ENCODE assay signal across 13 cellular contexts in the genomic region with DNA sequence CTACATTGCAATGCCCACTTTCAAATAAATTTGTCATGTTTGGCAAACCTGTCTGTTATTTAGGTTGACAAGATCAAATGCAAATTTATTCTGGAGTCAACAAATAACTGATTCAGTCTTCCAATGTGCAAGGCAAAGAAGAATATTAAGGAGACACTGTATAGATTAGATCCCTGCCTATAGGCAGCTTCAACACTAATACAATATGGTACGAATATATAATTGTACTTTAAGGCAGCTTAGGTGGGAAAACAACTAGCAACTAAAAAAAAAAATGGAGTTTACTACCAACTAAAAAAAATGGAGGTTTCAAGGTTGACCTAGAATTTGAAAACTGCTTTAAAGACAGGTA. TPM values are rescaled to one million over a fixed set of nuclear protein-coding genes. Genes with fewer than 3 reads are reported as not detected.
DNase-seq lines count a peak whose midpoint lies in the region; ATAC-seq and TF ChIP-seq lines count a peak whose summit lies in the region.
"Had no signal": no experiment of that assay in that cellular context is flagged by ENCODE, and none has a peak within 500 bp of the region (broad histone marks: within the 10 kb centered on the region; RNA-seq: fewer than 3 reads in every experiment).

No MANE protein-coding gene starts in this region.

- H3K27ac Mint-ChIP-seq in activated CD4-positive, alpha-beta T cell treated with anti-CD3 and anti-CD28 coated beads, Interleukin-2, amount 10 ng/mL, durations not matched to agents 24 days and 14 days: peak overlapping the region; percentile 88

- no peaks in the 10 kb centered on the region for H3K36me3 ChIP-seq in OCI-LY7 (ENCODE audit: insufficient read depth, low read length)
- no peaks in the 10 kb centered on the region for H3K36me3 ChIP-seq in ectodermal cell (ENCODE audit: control insufficient read depth, insufficient read depth, low read length)
- H3K36me3 ChIP-seq in neuron (ENCODE audit: insufficient read depth, low read length): no peaks in the 10 kb centered on the region
- H3K36me3 ChIP-seq: uterus had no signal

- WGBS in ectodermal cell, 2 experiments: 100% methylated on average over 1 of the region's 1 CpG; no CpG with 5 or more reads in 1 of the 2 experiments

- H3K79me2 ChIP-seq in OCI-LY7 (ENCODE audit: insufficient read depth, low read depth, low read length): peaks cover 22% of the 10 kb centered on the region

- no peak for TF ChIP-seq CTCF in OCI-LY7 (conservative IDR thresholded peaks at IDR 0.05; ENCODE audit: low read length)

- H3K4me3 ChIP-seq in OCI-LY7 (ENCODE audit: low read depth, low read length, poor library complexity, severe bottlenecking) (peak overlapping the region; percentile 76), ectodermal cell (ENCODE audit: insufficient read depth, low read depth, low read length) (peak overlapping the region; percentile 68), neuron (ENCODE audit: low read length) (peak overlapping the region; percentile 81)

- H3K4me3 Mint-ChIP-seq in activated CD4-positive, alpha-beta T cell treated with anti-CD3 and anti-CD28 coated beads, Interleukin-2, amount 10 ng/mL, durations not matched to agents 24 days and 14 days: peak overlapping the region; percentile 83

- intact Hi-C loops in activated CD4-positive, alpha-beta T cell treated with anti-CD3 and anti-CD28 coated beads, Interleukin-2, amount 10 ng/mL, durations not matched to agents 24 days and 14 days (cut with micrococcal nuclease): no loop called here
- intact Hi-C loops in OCI-LY7 (cut with micrococcal nuclease; ENCODE audit: unreplicated experiment): no loop called here

- peaks cover 3% of the 10 kb centered on the region for H3K36me3 Mint-ChIP-seq in activated CD4-positive, alpha-beta T cell treated with anti-CD3 and anti-CD28 coated beads, Interleukin-2, amount 10 ng/mL, durations not matched to agents 24 days and 14 days (ENCODE audit: low read depth)

- H3K9me2 ChIP-seq in OCI-LY7 (ENCODE audit: insufficient read depth, low read length): no peaks in the 10 kb centered on the region

- peaks cover 11% of the 10 kb centered on the region for H3K27me3 Mint-ChIP-seq in activated CD4-positive, alpha-beta T cell treated with anti-CD3 and anti-CD28 coated beads, Interleukin-2, amount 10 ng/mL, durations not matched to agents 24 days and 14 days

- peak overlapping the region; percentile 88 for H3K4me2 ChIP-seq in OCI-LY7 (ENCODE audit: low read length)

- H3K9me3 ChIP-seq in OCI-LY7 (ENCODE audit: low read length): no peaks in the 10 kb centered on the region
- no peaks in the 10 kb centered on the region for H3K9me3 ChIP-seq in ectodermal cell (ENCODE audit: control insufficient read depth, low read length)
- no peaks in the 10 kb centered on the region for H3K9me3 ChIP-seq in neuron (ENCODE audit: low read length)
- H3K9me3 ChIP-seq: A549, uterus had no signal

- peaks cover 6% of the 10 kb centered on the region for H3K27me3 ChIP-seq in ectodermal cell (ENCODE audit: control insufficient read depth, insufficient read depth, low read length, poor library complexity, severe bottlenecking)
- H3K27me3 ChIP-seq in neuron (ENCODE audit: insufficient read depth, low read length): no peaks in the 10 kb centered on the region
- H3K27me3 ChIP-seq: uterus had no signal

- POLR2A ChIA-PET in OCI-LY7 (lab: Charles Lee): interaction anchor here (0.7 to 2.7 kb wide), 6 partner anchors 9 to 178 kb away, joined by 5 to 12 read pairs (median 5); a partner anchor contains a TSS

- ATAC-seq in HG03378 (IDR thresholded peaks at IDR 0.05; ENCODE audit: unreplicated experiment): no peak
- ATAC-seq: PC-3 had no signal

- H3K27ac ChIP-seq in OCI-LY7 (ENCODE audit: low read depth, low read length, poor library complexity, severe bottlenecking) (no peak overlapping the region), ectodermal cell (ENCODE audit: insufficient read depth, low read depth, low read length, poor library complexity, severe bottlenecking) (no peak overlapping the region)

- peaks cover 18% of the 10 kb centered on the region for H4K20me1 ChIP-seq in OCI-LY7 (ENCODE audit: insufficient read depth, low read length)

- no peak for DNase-seq in activated CD4-positive, alpha-beta T cell treated with anti-CD3 and anti-CD28 coated beads, Interleukin-2, amount 10 ng/mL, durations not matched to agents 24 days and 14 days
- DNase-seq in activated CD4-positive, alpha-beta T cell treated with anti-CD3 and anti-CD28 coated beads for 4 hours: no peak
- DNase-seq in OCI-LY7 (ENCODE audit: low spot score): no peak
- no peak for DNase-seq in UCSD-AML1 (lab: John Stamatoyannopoulos, UW; ENCODE audit: unreplicated experiment)
- DNase-seq in COLO829 (ENCODE audit: low spot score): no peak
- DNase-seq: NCI-H1048, occipital lobe, PC-3, uterus had no signal

- peaks cover 22% of the 10 kb centered on the region for H3K4me1 Mint-ChIP-seq in activated CD4-positive, alpha-beta T cell treated with anti-CD3 and anti-CD28 coated beads, Interleukin-2, amount 10 ng/mL, durations not matched to agents 24 days and 14 days

- no TSS peak for BruUV-seq in OCI-LY7 (replicated peaks; lab: Mats Ljungman, UMichigan)

- H3K4me1 ChIP-seq in OCI-LY7 (ENCODE audit: insufficient read depth, low read length, poor library complexity, severe bottlenecking): peaks cover 25% of the 10 kb centered on the region
- H3K4me1 ChIP-seq in ectodermal cell (ENCODE audit: control insufficient read depth, insufficient read depth, low read length): peaks cover 13% of the 10 kb centered on the region
- peaks cover 33% of the 10 kb centered on the region for H3K4me1 ChIP-seq in neuron (ENCODE audit: insufficient read depth, low read length)
- H3K4me1 ChIP-seq: uterus had no signal

- H3K9me3 Mint-ChIP-seq in activated CD4-positive, alpha-beta T cell treated with anti-CD3 and anti-CD28 coated beads, Interleukin-2, amount 10 ng/mL, durations not matched to agents 24 days and 14 days: no peaks in the 10 kb centered on the region

- CTCF ChIA-PET in OCI-LY7 (lab: Charles Lee; ENCODE audit: unreplicated experiment): no interaction called here

- no peak overlapping the region for H2AFZ ChIP-seq in OCI-LY7 (ENCODE audit: low read length)
- H2AFZ ChIP-seq in neuron (ENCODE audit: low read depth, low read length): no peak overlapping the region

RNA-seq across cellular contexts. Expression of a gene that starts 1.7 kb away (rescaled TPM):
- 91.2 and 92.2 TPM in 2 replicates for total RNA-seq in activated CD4-positive, alpha-beta T cell treated with anti-CD3 and anti-CD28 coated beads, Interleukin-2, amount 10 ng/mL, durations not matched to agents 24 days and 14 days
- total RNA-seq in OCI-LY7 (2014; rRNA removed; shearing (Covaris generic)): 42.5 and 45.1 TPM in 2 replicates
- 74.1 and 86.2 TPM in 2 replicates for total RNA-seq in OCI-LY7 (2022)
- polyA plus RNA-seq in ectodermal cell (2013, experiment 1 of 4): 47.7 TPM
- polyA plus RNA-seq in ectodermal cell (2013, experiment 2 of 4): 52.0 TPM
- 42.1 TPM for polyA plus RNA-seq in ectodermal cell (2013, experiment 3 of 4)
- 46.8 TPM for polyA plus RNA-seq in ectodermal cell (2013, experiment 4 of 4)

RNA-seq across cellular contexts. Expression of a gene that starts 24.1 kb away (rescaled TPM):
- total RNA-seq in activated CD4-positive, alpha-beta T cell treated with anti-CD3 and anti-CD28 coated beads, Interleukin-2, amount 10 ng/mL, durations not matched to agents 24 days and 14 days: 23.2 and 23.8 TPM in 2 replicates
- total RNA-seq in OCI-LY7 (2014; rRNA removed; shearing (Covaris generic)): 30.3 and 31.0 TPM in 2 replicates
- total RNA-seq in OCI-LY7 (2022): 19.0 and 21.3 TPM in 2 replicates
- polyA plus RNA-seq in ectodermal cell (2013, experiment 1 of 4): 39.9 TPM
- polyA plus RNA-seq in ectodermal cell (2013, experiment 2 of 4): 45.8 TPM
- polyA plus RNA-seq in ectodermal cell (2013, experiment 3 of 4): 39.6 TPM
- polyA plus RNA-seq in ectodermal cell (2013, experiment 4 of 4): 45.3 TPM

RNA-seq across cellular contexts. Expression of a gene that starts 24.2 kb away (rescaled TPM):
- total RNA-seq in activated CD4-positive, alpha-beta T cell treated with anti-CD3 and anti-CD28 coated beads, Interleukin-2, amount 10 ng/mL, durations not matched to agents 24 days and 14 days: 29.0 and 33.3 TPM in 2 replicates
- 69.5 and 77.2 TPM in 2 replicates for total RNA-seq in OCI-LY7 (2014; rRNA removed; shearing (Covaris generic))
- 107 and 108 TPM in 2 replicates for total RNA-seq in OCI-LY7 (2022)
- 78.1 TPM for polyA plus RNA-seq in ectodermal cell (2013, experiment 1 of 4)
- 83.0 TPM for polyA plus RNA-seq in ectodermal cell (2013, experiment 2 of 4)
- 67.7 TPM for polyA plus RNA-seq in ectodermal cell (2013, experiment 3 of 4)
- 84.2 TPM for polyA plus RNA-seq in ectodermal cell (2013, experiment 4 of 4)

RNA-seq across cellular contexts. Expression of a gene that starts 25.3 kb away (rescaled TPM):
- 2.1 TPM in 2 replicates for total RNA-seq in activated CD4-positive, alpha-beta T cell treated with anti-CD3 and anti-CD28 coated beads, Interleukin-2, amount 10 ng/mL, durations not matched to agents 24 days and 14 days
- 7.7 and 10.9 TPM in 2 replicates for total RNA-seq in OCI-LY7 (2014; rRNA removed; shearing (Covaris generic))
- total RNA-seq in OCI-LY7 (2022): 6.4 and 7.5 TPM in 2 replicates
- 3.4 TPM for polyA plus RNA-seq in ectodermal cell (2013, experiment 1 of 4)
- polyA plus RNA-seq in ectodermal cell (2013, experiment 2 of 4): 3.5 TPM
- 2.5 TPM for polyA plus RNA-seq in ectodermal cell (2013, experiment 3 of 4)
- 3.2 TPM for polyA plus RNA-seq in ectodermal cell (2013, experiment 4 of 4)

RNA-seq across cellular contexts. Expression of a gene that starts 25.4 kb away (rescaled TPM):
- 26.2 and 27.9 TPM in 2 replicates for total RNA-seq in activated CD4-positive, alpha-beta T cell treated with anti-CD3 and anti-CD28 coated beads, Interleukin-2, amount 10 ng/mL, durations not matched to agents 24 days and 14 days
- total RNA-seq in OCI-LY7 (2014; rRNA removed; shearing (Covaris generic)): 16.5 and 23.2 TPM in 2 replicates
- 35.3 and 42.3 TPM in 2 replicates for total RNA-seq in OCI-LY7 (2022)
- polyA plus RNA-seq in ectodermal cell (2013, experiment 1 of 4): 16.8 TPM
- 23.5 TPM for polyA plus RNA-seq in ectodermal cell (2013, experiment 2 of 4)
- polyA plus RNA-seq in ectodermal cell (2013, experiment 3 of 4): 19.1 TPM
- 23.8 TPM for polyA plus RNA-seq in ectodermal cell (2013, experiment 4 of 4)
